ENCODE assay signal across 29 cellular contexts in the genomic region with DNA sequence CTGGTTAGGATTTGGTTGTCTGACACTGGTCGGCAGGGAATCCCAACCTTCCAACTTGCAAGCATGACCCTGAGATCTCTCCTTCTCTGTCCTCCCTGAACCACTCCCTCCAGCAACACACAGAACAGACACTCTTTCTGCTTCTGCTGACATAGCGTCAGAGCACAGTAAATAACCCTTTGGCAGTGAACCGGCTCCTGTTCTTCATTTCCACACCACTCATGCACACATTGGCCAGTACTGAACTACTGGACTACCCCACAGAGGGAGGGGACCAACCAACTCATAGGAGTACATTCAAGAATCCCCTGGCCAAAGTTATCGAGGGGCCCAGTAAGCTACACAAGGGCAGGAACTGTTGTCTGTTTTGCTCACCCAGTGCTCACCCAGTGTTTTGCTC.
"Had no signal": no experiment of that assay in that cellular context is flagged by ENCODE, and none has a peak within 500 bp of the region (broad histone marks: within the 10 kb centered on the region; RNA-seq: fewer than 3 reads in every experiment).

No MANE protein-coding gene starts in this region.

- H3K27ac ChIP-seq: neutrophil, pancreas, psoas muscle, right lobe of liver, skin epidermis, spleen, suprapubic skin, testis, tibial artery, transverse colon, upper lobe of right lung, uterus had no signal

- H3K36me3 ChIP-seq: neutrophil, pancreas, right lobe of liver, spleen, suprapubic skin, tibial artery, transverse colon, upper lobe of right lung, uterus had no signal

- H3K27me3 ChIP-seq: neutrophil, pancreas, right lobe of liver, spleen, suprapubic skin, testis, tibial artery, transverse colon, upper lobe of right lung, uterus had no signal

- H3K4me1 ChIP-seq: pancreas, psoas muscle, right lobe of liver, spleen, suprapubic skin, testis, transverse colon, upper lobe of right lung, uterus had no signal

- H3K9me3 Mint-ChIP-seq: natural killer cell; stimulated activated naive CD8-positive, alpha-beta T cell treated with anti-CD3 and anti-CD28 coated beads, Interleukin-15, amount 100 ng/mL, for 72 hours had no signal

- ATAC-seq: naive thymus-derived CD4-positive, alpha-beta T cell; natural killer cell; pancreas; right cardiac atrium; right lobe of liver; stimulated activated memory B cell treated with anti-CD40 and anti-IgM and Interleukin-4, amounts not matched to agents 10 μg/mL and 1 μg/mL and 100 μg/mL, for 72 hours; stimulated activated naive CD8-positive, alpha-beta T cell treated with anti-CD3 and anti-CD28 coated beads, Interleukin-15, amount 100 ng/mL, for 72 hours; stimulated activated naive CD8-positive, alpha-beta T cell treated with anti-CD3 and anti-CD28 coated beads, Interleukin-15, Interleukin-2, amounts not matched to agents 100 U/mL and 50 U/mL, for 24 hours; upper lobe of right lung had no signal

- H3K4me3 Mint-ChIP-seq: naive thymus-derived CD4-positive, alpha-beta T cell; natural killer cell; stimulated activated memory B cell treated with anti-CD40 and anti-IgM and Interleukin-4, amounts not matched to agents 10 μg/mL and 1 μg/mL and 100 μg/mL, for 72 hours; stimulated activated naive CD8-positive, alpha-beta T cell treated with anti-CD3 and anti-CD28 coated beads, Interleukin-15, amount 100 ng/mL, for 72 hours; type B pancreatic cell had no signal

- H3K9me3 ChIP-seq: neutrophil, pancreas, psoas muscle, right lobe of liver, spleen, suprapubic skin, testis, tibial artery, transverse colon, upper lobe of right lung, uterus had no signal

- H3K4me1 Mint-ChIP-seq: natural killer cell; stimulated activated memory B cell treated with anti-CD40 and anti-IgM and Interleukin-4, amounts not matched to agents 10 μg/mL and 1 μg/mL and 100 μg/mL, for 72 hours; stimulated activated naive CD8-positive, alpha-beta T cell treated with anti-CD3 and anti-CD28 coated beads, Interleukin-15, amount 100 ng/mL, for 72 hours had no signal

- DNase-seq: naive thymus-derived CD4-positive, alpha-beta T cell; natural killer cell; nucleus accumbens; pancreas; psoas muscle; right cardiac atrium; right lobe of liver; spleen; stimulated activated CD4-positive, alpha-beta T cell treated with anti-CD3 and anti-CD28 coated beads, Interleukin-12 subunit alpha, Interleukin-12 subunit beta, amount 100 ng/mL, for 4 hours; stimulated activated CD4-positive, alpha-beta T cell treated with anti-CD3 and anti-CD28 coated beads, Interleukin-1b, Interleukin-23, amount 100 ng/mL, for 48 hours; stimulated activated CD4-positive, alpha-beta T cell treated with anti-CD3 and anti-CD28 coated beads, Interleukin-4, amount 100 ng/mL, for 1 hour; stimulated activated CD4-positive, alpha-beta T cell treated with anti-CD3 and anti-CD28 coated beads, Interleukin-4, amount 100 ng/mL, for 4 hours; stimulated activated CD8-positive, alpha-beta memory T cell treated with anti-CD3 and anti-CD28 coated beads, Interleukin-4, amount 100 ng/mL, for 48 hours; stimulated activated naive CD4-positive, alpha-beta T cell; stimulated activated naive CD8-positive, alpha-beta T cell treated with anti-CD3 and anti-CD28 coated beads, Interleukin-15, amount 100 ng/mL, for 72 hours; stimulated activated naive CD8-positive, alpha-beta T cell treated with anti-CD3 and anti-CD28 coated beads, Interleukin-15, Interleukin-2, amounts not matched to agents 100 U/mL and 50 U/mL, for 24 hours; substantia nigra; testis; tibial artery; transverse colon; upper lobe of right lung; uterus had no signal

- H3K4me3 ChIP-seq: pancreas, psoas muscle, right lobe of liver, skin epidermis, smooth muscle cell, spleen, suprapubic skin, testis, tibial artery, transverse colon, upper lobe of right lung, uterus had no signal

- H3K4me2 ChIP-seq: smooth muscle cell had no signal

- H3K27ac Mint-ChIP-seq: naive thymus-derived CD4-positive, alpha-beta T cell; natural killer cell; progenitor cell of endocrine pancreas; stimulated activated memory B cell treated with anti-CD40 and anti-IgM and Interleukin-4, amounts not matched to agents 10 μg/mL and 1 μg/mL and 100 μg/mL, for 72 hours; stimulated activated naive CD8-positive, alpha-beta T cell treated with anti-CD3 and anti-CD28 coated beads, Interleukin-15, amount 100 ng/mL, for 72 hours; type B pancreatic cell had no signal

- H3K36me3 Mint-ChIP-seq: naive thymus-derived CD4-positive, alpha-beta T cell; natural killer cell; stimulated activated memory B cell treated with anti-CD40 and anti-IgM and Interleukin-4, amounts not matched to agents 10 μg/mL and 1 μg/mL and 100 μg/mL, for 72 hours had no signal

- H3K27me3 Mint-ChIP-seq: progenitor cell of endocrine pancreas; stimulated activated memory B cell treated with anti-CD40 and anti-IgM and Interleukin-4, amounts not matched to agents 10 μg/mL and 1 μg/mL and 100 μg/mL, for 72 hours; stimulated activated naive CD8-positive, alpha-beta T cell treated with anti-CD3 and anti-CD28 coated beads, Interleukin-15, amount 100 ng/mL, for 72 hours; type B pancreatic cell had no signal
